14 cellular contexts compared by ENCODE assay signal in genomic region chr1:38061883-38062328, GRCh38. TPM values are rescaled to one million over a fixed set of nuclear protein-coding genes. Genes with fewer than 3 reads are reported as not detected.
DNase-seq lines count a peak whose midpoint lies in the region; ATAC-seq lines count a peak whose summit lies in the region.
"Had no signal": no experiment of that assay in that cellular context is flagged by ENCODE, and none has a peak within 500 bp of the region (broad histone marks: within the 10 kb centered on the region; RNA-seq: fewer than 3 reads in every experiment).

No MANE protein-coding gene starts in this region.

- H3K27me3 ChIP-seq in mesendoderm (ENCODE audit: insufficient read depth, low read length, poor library complexity) (no peaks in the 10 kb centered on the region), aorta (ENCODE audit: control insufficient read depth in 1 of 2, insufficient read depth in 2 of 2, low read length in 1 of 2) (no peaks in the 10 kb centered on the region)
- H3K27me3 ChIP-seq: gastrocnemius medialis had no signal

- H3K27ac ChIP-seq in mesendoderm (ENCODE audit: low read depth, low read length) (no peak overlapping the region), aorta (ENCODE audit: low read depth in 1 of 2, low read length in 2 of 2) (no peak overlapping the region)
- H3K27ac ChIP-seq: gastrocnemius medialis, left lung had no signal

- H3K79me1 ChIP-seq in mesendoderm (ENCODE audit: low read length) = no peaks in the 10 kb centered on the region

- peak overlapping the region; percentile 8 for H3K56ac ChIP-seq in mesendoderm (ENCODE audit: low read length)

- H4K5ac ChIP-seq in mesendoderm (ENCODE audit: low read length) = no peak overlapping the region

- ATAC-seq in GM21381 (IDR thresholded peaks at IDR 0.05; ENCODE audit: unreplicated experiment) = peak; percentile 73
- ATAC-seq in HG03108 (IDR thresholded peaks at IDR 0.05; ENCODE audit: unreplicated experiment) = peak; percentile 62
- no peak for ATAC-seq in aorta (ENCODE audit: low FRiP score)
- ATAC-seq: gastrocnemius medialis, left lung had no signal

- H3K23ac ChIP-seq in mesendoderm (ENCODE audit: low read length) = no peak overlapping the region

- no peak overlapping the region for H3K4ac ChIP-seq in mesendoderm (ENCODE audit: low read depth, low read length)

- no peak overlapping the region for H3K18ac ChIP-seq in mesendoderm (ENCODE audit: low read length)

- no peak overlapping the region for H2AK5ac ChIP-seq in mesendoderm (ENCODE audit: low read length)

- no peak overlapping the region for H3K4me2 ChIP-seq in mesendoderm (ENCODE audit: low read length)

- H3K4me3 ChIP-seq in mesendoderm (ENCODE audit: low read length) (no peak overlapping the region), aorta (ENCODE audit: low read length in 2 of 2) (no peak overlapping the region)
- H3K4me3 ChIP-seq: gastrocnemius medialis, left lung had no signal

- H3K9me3 ChIP-seq in aorta (ENCODE audit: control insufficient read depth, low read length) = no peaks in the 10 kb centered on the region
- H3K9me3 ChIP-seq: gastrocnemius medialis, left lung had no signal

- DNase-seq in NCI-H1092 treated with DMSO at 0.1 percent for 48 hours (lab: John Stamatoyannopoulos, UW) (peak; percentile 38), NCI-H1092 (lab: John Stamatoyannopoulos, UW) (no peak), mesendoderm (no peak), T1000 (lab: John Stamatoyannopoulos, UW) (no peak), aorta (no peak)
- no peak for DNase-seq in stimulated activated CD4-positive, alpha-beta T cell treated with anti-CD3 and anti-CD28 coated beads, Interleukin-15, amount 100 ng/mL, for 24 hours
- DNase-seq: activated naive CD8-positive, alpha-beta T cell treated with anti-CD3 and anti-CD28 coated beads, Interleukin-2, amount 10 ng/mL, durations not matched to agents 7 days and 5 days; EL; gastrocnemius medialis; left lung; MV-4-11; NCI-H510A treated with DMSO at 0.1 percent for 48 hours had no signal

- no peak overlapping the region for H3K9ac ChIP-seq in mesendoderm (ENCODE audit: low read length)

- peaks cover 2% of the 10 kb centered on the region for H3K4me1 ChIP-seq in mesendoderm (ENCODE audit: control insufficient read depth, low read depth, low read length)
- no peaks in the 10 kb centered on the region for H3K4me1 ChIP-seq in aorta (ENCODE audit: control insufficient read depth in 1 of 2, insufficient read depth in 2 of 2, low read length in 2 of 2)
- H3K4me1 ChIP-seq: gastrocnemius medialis, left lung had no signal

- no peak overlapping the region for H2BK15ac ChIP-seq in mesendoderm (replicated peaks; ENCODE audit: low read depth)

- no peak overlapping the region for H2BK5ac ChIP-seq in mesendoderm (ENCODE audit: low read length)

- intact Hi-C loops in aorta (cut with DNase I) = no loop called here

- H3K79me2 ChIP-seq in mesendoderm (ENCODE audit: control insufficient read depth, insufficient read depth, low read length) = no peaks in the 10 kb centered on the region

- no peak overlapping the region for H2BK120ac ChIP-seq in mesendoderm (ENCODE audit: low read depth, low read length)

- H4K8ac ChIP-seq in mesendoderm (ENCODE audit: low read depth, low read length) = no peak overlapping the region

- H3K36me3 ChIP-seq in mesendoderm (ENCODE audit: control insufficient read depth, insufficient read depth, low read length) = no peaks in the 10 kb centered on the region
- H3K36me3 ChIP-seq in aorta (ENCODE audit: control insufficient read depth in 1 of 2, insufficient read depth in 2 of 2, low read length in 1 of 2) = no peaks in the 10 kb centered on the region
- H3K36me3 ChIP-seq: gastrocnemius medialis, left lung had no signal

- WGBS in mesendoderm (ENCODE audit: extremely low coverage, insufficient coverage, low lambda C conversion rate) = no CpG with 5 or more reads among the region's 7 CpGs
- WGBS in aorta, 2 donors = 56 to 60% methylated on average over 7 of the region's 7 CpGs

RNA-seq across cellular contexts. Expression of gene POU3F1, which starts 15.3 kb away (rescaled TPM):
- polyA plus RNA-seq in mesendoderm (2013, experiment 1 of 2) = 1.2 TPM
- 1.3 TPM for polyA plus RNA-seq in mesendoderm (2013, experiment 2 of 2)
- total RNA-seq in aorta = under 1 TPM; 0.21 to 0.55 TPM
- not detected for polyA plus RNA-seq in aorta
- total RNA-seq: left lung had no signal

RNA-seq across cellular contexts. Expression of gene UTP11, which starts 49.4 kb away (rescaled TPM):
- polyA plus RNA-seq in mesendoderm (2013, experiment 1 of 2) = 93.2 TPM
- polyA plus RNA-seq in mesendoderm (2013, experiment 2 of 2) = 90.6 TPM
- total RNA-seq in aorta = 10 to 100 TPM; 28.4 to 28.8 TPM
- polyA plus RNA-seq in aorta = 10 to 100 TPM; 24.2 to 29.9 TPM

RNA-seq across cellular contexts. Expression of gene FHL3, which starts 56.6 kb away (rescaled TPM):
- polyA plus RNA-seq in mesendoderm (2013, experiment 1 of 2) = 100 TPM
- 101 TPM for polyA plus RNA-seq in mesendoderm (2013, experiment 2 of 2)
- 10 to 100 TPM; 43.4 to 67.9 TPM for total RNA-seq in aorta
- polyA plus RNA-seq in aorta = 10 to 100 TPM; 29.9 to 53.1 TPM
